Comparison of ENCODE assay signal across 8 cellular contexts in genomic region chr10:120423350-120424197, GRCh38. TPM values are rescaled to one million over a fixed set of nuclear protein-coding genes. Genes with fewer than 3 reads are reported as not detected.
DNase-seq lines count a peak whose midpoint lies in the region; ATAC-seq, FAIRE-seq and TF ChIP-seq lines count a peak whose summit lies in the region.

No MANE protein-coding gene starts in this region.

- H3K27me3 Mint-ChIP-seq in CD4-positive, alpha-beta T cell, result peaks cover 3% of the 10 kb centered on the region

- H2AFZ ChIP-seq in SK-N-SH (ENCODE audit: low read depth) (peak overlapping the region; percentile 35; the same call in 1 of the 2 replicates), neural cell (ENCODE audit: low read depth, low read length) (no peak overlapping the region)

- POLR2A ChIA-PET in CD4-positive, alpha-beta T cell (lab: Charles Lee), result no interaction called here
- POLR2A ChIA-PET in SK-N-SH (lab: Yijun Ruan, JAX), result no interaction called here

- H3K9me3 ChIP-seq in CD4-positive, alpha-beta T cell (ENCODE audit: control insufficient read depth, low read length), result no peaks in the 10 kb centered on the region
- H3K9me3 ChIP-seq in SK-N-SH (0 out of 2 replicates have a peak, but pooled peaks cover 6% of the 10 kb centered on the region), neural cell (ENCODE audit: low read length) (peaks cover 8% of the 10 kb centered on the region)

- H3K36me3 ChIP-seq in SK-N-SH (replicated peaks in 1 of 2; ENCODE audit: control insufficient read depth in 1 of 2, insufficient read depth in 2 of 2, low read length in 1 of 2), result no peaks in the 10 kb centered on the region
- no peaks in the 10 kb centered on the region for H3K36me3 ChIP-seq in neural cell (ENCODE audit: insufficient read depth, low read length)

- no peak for TF ChIP-seq POLR2A in GM12892 (IDR thresholded peaks at IDR 0.05; ENCODE audit: low read depth, low read length)

- H4K20me1 ChIP-seq in SK-N-SH (ENCODE audit: insufficient read depth), result no peaks in the 10 kb centered on the region
- H4K20me1 ChIP-seq in neural cell (ENCODE audit: insufficient read depth), result no peaks in the 10 kb centered on the region

- H3K9ac ChIP-seq in SK-N-SH, result peak overlapping the region; percentile 54; the same call in 1 of the 2 replicates
- H3K9ac ChIP-seq in neural cell (ENCODE audit: low read length), result no peak overlapping the region

- H3K4me2 ChIP-seq in SK-N-SH (peak overlapping the region; percentile 73), neural cell (ENCODE audit: low read length) (no peak overlapping the region)

- H3K27ac Mint-ChIP-seq in CD4-positive, alpha-beta T cell, result no peak overlapping the region

- WGBS in SK-N-SH (ENCODE audit: low lambda C conversion rate), result 4% methylated on average over 8 of the region's 8 CpGs

- TF ChIP-seq RAD21 in SK-N-SH (IDR thresholded peaks at IDR 0.05; ENCODE audit: low read length), result peak; percentile 88
- peak; percentile 80 for TF ChIP-seq RAD21 in neural cell (conservative IDR thresholded peaks at IDR 0.05)

- no peak overlapping the region for H3K4me3 Mint-ChIP-seq in CD4-positive, alpha-beta T cell

- H3K27ac ChIP-seq in CD4-positive, alpha-beta T cell (ENCODE audit: low read depth, low read length), result no peak overlapping the region
- H3K27ac ChIP-seq in SK-N-SH (ENCODE audit: low read depth in 2 of 2, low read length in 1 of 2) (peak overlapping the region; percentile 60 to 97; a peak in 3 of 4 replicates), neural cell (ENCODE audit: low read length) (no peak overlapping the region)

- H3F3A ChIP-seq in SK-N-SH (replicated peaks; ENCODE audit: insufficient read depth) (peaks cover 49% of the 10 kb centered on the region), neural cell (ENCODE audit: insufficient read depth, low read length, poor library complexity, severe bottlenecking) (no peaks in the 10 kb centered on the region)

- DNase-seq in CD4-positive, alpha-beta T cell, result no peak
- DNase-seq in GM12892 (ENCODE audit: insufficient read length), result peak; percentile 19
- DNase-seq in HPDE6-E6E7 (ENCODE audit: extremely low spot score), result peak; percentile 37
- peak; percentile 67 for DNase-seq in SK-N-SH

- no peaks in the 10 kb centered on the region for H3K79me2 ChIP-seq in SK-N-SH (ENCODE audit: insufficient read depth)
- no peaks in the 10 kb centered on the region for H3K79me2 ChIP-seq in neural cell (replicated peaks; ENCODE audit: insufficient read depth, low read length)

- ATAC-seq in CD4-positive, alpha-beta T cell (ENCODE audit: poor library complexity), result no peak
- peak; percentile 74 for ATAC-seq in esophagus mucosa
- ATAC-seq in GM18870 (IDR thresholded peaks at IDR 0.05; ENCODE audit: unreplicated experiment), result no peak
- ATAC-seq in HG02588 (IDR thresholded peaks at IDR 0.05; ENCODE audit: unreplicated experiment), result no peak

- no peaks in the 10 kb centered on the region for H3K9me2 ChIP-seq in SK-N-SH
- H3K9me2 ChIP-seq in neural cell (ENCODE audit: insufficient read depth, low read length), result no peaks in the 10 kb centered on the region

- CTCF ChIA-PET in CD4-positive, alpha-beta T cell (lab: Charles Lee), result no interaction called here
- CTCF ChIA-PET in SK-N-SH (lab: Yijun Ruan, JAX), result interaction anchor here (0.6 to 4.9 kb wide), 52 partner anchors 8 to 503 kb away, joined by 3 to 45 read pairs (median 4); no protein-coding TSS in a partner anchor

- peaks cover 3% of the 10 kb centered on the region for H3K9me3 Mint-ChIP-seq in CD4-positive, alpha-beta T cell

- intact Hi-C loops in CD4-positive, alpha-beta T cell (cut with DNase I, micrococcal nuclease), result no loop called here

- H3K4me1 Mint-ChIP-seq in CD4-positive, alpha-beta T cell (ENCODE audit: low read depth), result no peaks in the 10 kb centered on the region

- no peak for FAIRE-seq in GM12892 (lab: Jason Lieb, UNC)

- peak; percentile 59 for TF ChIP-seq CTCF in CD4-positive, alpha-beta T cell (IDR thresholded peaks at IDR 0.05)
- TF ChIP-seq CTCF in SK-N-SH (IDR thresholded peaks at IDR 0.05) (peak; percentile 99), neural cell (IDR thresholded peaks at IDR 0.05; ENCODE audit: poor library complexity, severe bottlenecking) (peak; percentile 79)

- peak overlapping the region; percentile 25 to 43; a peak in 3 of 4 replicates for H3K4me3 ChIP-seq in SK-N-SH (ENCODE audit: low read depth in 2 of 2, low read length in 1 of 2)
- no peak overlapping the region for H3K4me3 ChIP-seq in neural cell (ENCODE audit: low read length)

- no peaks in the 10 kb centered on the region for H3K36me3 Mint-ChIP-seq in CD4-positive, alpha-beta T cell (ENCODE audit: low read depth)

- TF ChIP-seq EP300 in SK-N-SH (IDR thresholded peaks at IDR 0.05; ENCODE audit: borderline replicate concordance in 1 of 2, low read depth in 1 of 2, low read length in 1 of 2) (peak in 1 of 2 experiments; percentile 56; a peak in 2 of 4 replicates), neural cell (conservative IDR thresholded peaks at IDR 0.05; ENCODE audit: poor library complexity, severe bottlenecking) (no peak)

- H3K27me3 ChIP-seq in CD4-positive, alpha-beta T cell (ENCODE audit: control insufficient read depth, insufficient read depth, low read length), result no peaks in the 10 kb centered on the region
- no peaks in the 10 kb centered on the region for H3K27me3 ChIP-seq in SK-N-SH (ENCODE audit: insufficient read depth)
- no peaks in the 10 kb centered on the region for H3K27me3 ChIP-seq in neural cell (ENCODE audit: insufficient read depth, low read depth, low read length)

- peaks cover 8 to 26% of the 10 kb centered on the region in 2 experiments for H3K4me1 ChIP-seq in SK-N-SH (ENCODE audit: control insufficient read depth in 1 of 2, insufficient read depth in 2 of 2, low read depth in 1 of 2, low read length in 1 of 2)

TF ChIP-seq in SK-N-SH, 30 proteins besides CTCF, POLR2A, EP300 and RAD21 (continues in another document):
- TF ChIP-seq PBX3 (IDR thresholded peaks at IDR 0.05) (peak; percentile 90), JUND (IDR thresholded peaks at IDR 0.05) (peak; percentile 84), CHD2 (IDR thresholded peaks at IDR 0.05; ENCODE audit: low read length, partially characterized antibody) (no peak), YY1 (IDR thresholded peaks at IDR 0.05; ENCODE audit: low read depth) (no peak), TEAD4 (IDR thresholded peaks at IDR 0.05; ENCODE audit: borderline replicate concordance, insufficient read depth) (peak; percentile 23; the same call in 1 of the 2 replicates), TCF12 (IDR thresholded peaks at IDR 0.05) (peak; percentile 76)

TF ChIP-seq in neural cell, 6 proteins besides CTCF, POLR2A, EP300 and RAD21:
- TF ChIP-seq EZH2 (IDR thresholded peaks at IDR 0.05; ENCODE audit: borderline replicate concordance, insufficient read depth, low read length, poor library complexity, severe bottlenecking) (no peak), SMC3 (conservative IDR thresholded peaks at IDR 0.05; ENCODE audit: poor library complexity) (peak; percentile 86)

RNA-seq across cellular contexts. Expression of gene PLPP4, which starts 33.5 kb away (rescaled TPM):
- total RNA-seq in CD4-positive, alpha-beta T cell, result not detected
- not detected for polyA plus RNA-seq in GM12892 (2012; ENCODE audit: missing spikeins)
- 27.9 and 30.3 TPM in 2 replicates for polyA plus RNA-seq in SK-N-SH (2012; rRNA removed)
- polyA plus RNA-seq in SK-N-SH (2012; cell fraction: cytosol; rRNA removed), result 20.8 and 24.0 TPM in 2 replicates
- 30.8 and 38.2 TPM in 2 replicates for polyA plus RNA-seq in SK-N-SH (2012; cell fraction: nucleus; rRNA removed)
- total RNA-seq in esophagus mucosa, result not detected
- polyA plus RNA-seq in neural cell, result 4.4 and 8.3 TPM in 2 replicates
- polyA minus RNA-seq in neural cell, result 4.3 and 6.1 TPM in 2 replicates

Comparison
In these comparisons a context has a peak if more than half of its experiments do, and no peak if none do; other contexts are left out.
1. DNase-seq: peak in GM12892 (single experiment), HPDE6-E6E7 (single experiment) and SK-N-SH (single experiment); none in CD4-positive, alpha-beta T cell (0 of 10).
2. H3K27ac ChIP-seq: peak in SK-N-SH (2 of 2); none in CD4-positive, alpha-beta T cell (single experiment) and neural cell (single experiment).
3. Peak in every context shown above with its lines, with median percentiles within 50 percentile points of each other: CTCF ChIP-seq.